ENCODE assay signal across 2 cellular contexts in the genomic region with DNA sequence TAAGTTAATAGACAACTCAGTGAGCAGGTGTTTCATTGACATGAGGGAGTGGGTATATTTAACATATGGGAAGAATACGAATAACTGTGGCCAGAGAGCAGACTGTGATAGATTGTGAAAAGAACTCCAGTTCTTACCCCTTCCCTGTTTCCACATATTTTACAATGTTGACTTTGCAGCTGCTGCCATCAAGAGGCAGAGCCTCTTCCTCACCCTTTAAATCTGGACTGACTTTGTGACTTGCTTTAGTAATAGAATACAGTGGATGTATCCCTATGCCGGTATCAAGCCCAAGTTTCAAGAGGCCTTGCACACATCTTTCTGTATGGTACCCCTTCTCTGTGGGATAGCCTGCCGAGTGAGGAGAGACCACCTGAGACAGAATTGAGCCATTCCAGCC.
TF ChIP-seq lines count a peak whose summit lies in the region.

No MANE protein-coding gene starts in this region.

TF ChIP-seq in GM23338, 12 proteins besides CTCF, POLR2A, EP300 and RAD21 (continues in another document):
- TF ChIP-seq ZNF331 (CRISPR knock-in tag; IDR thresholded peaks at IDR 0.05; ENCODE audit: low read depth) (no peak), NANOG (IDR thresholded peaks at IDR 0.05; ENCODE audit: borderline replicate concordance) (no peak), POLR2AphosphoS5 (IDR thresholded peaks at IDR 0.05; ENCODE audit: low read depth) (no peak), EZH2 (IDR thresholded peaks at IDR 0.05; ENCODE audit: low read depth, unreplicated experiment) (no peak), EZH2phosphoT487 (IDR thresholded peaks at IDR 0.05; ENCODE audit: unreplicated experiment) (no peak), CREB1 (CRISPR knock-in tag; IDR thresholded peaks at IDR 0.05; ENCODE audit: low read depth) (no peak), ZNF114 (CRISPR knock-in tag; IDR thresholded peaks at IDR 0.05) (no peak), STAT1 (IDR thresholded peaks at IDR 0.05; ENCODE audit: unreplicated experiment) (no peak)
- TF ChIP-seq, protein P1, sequence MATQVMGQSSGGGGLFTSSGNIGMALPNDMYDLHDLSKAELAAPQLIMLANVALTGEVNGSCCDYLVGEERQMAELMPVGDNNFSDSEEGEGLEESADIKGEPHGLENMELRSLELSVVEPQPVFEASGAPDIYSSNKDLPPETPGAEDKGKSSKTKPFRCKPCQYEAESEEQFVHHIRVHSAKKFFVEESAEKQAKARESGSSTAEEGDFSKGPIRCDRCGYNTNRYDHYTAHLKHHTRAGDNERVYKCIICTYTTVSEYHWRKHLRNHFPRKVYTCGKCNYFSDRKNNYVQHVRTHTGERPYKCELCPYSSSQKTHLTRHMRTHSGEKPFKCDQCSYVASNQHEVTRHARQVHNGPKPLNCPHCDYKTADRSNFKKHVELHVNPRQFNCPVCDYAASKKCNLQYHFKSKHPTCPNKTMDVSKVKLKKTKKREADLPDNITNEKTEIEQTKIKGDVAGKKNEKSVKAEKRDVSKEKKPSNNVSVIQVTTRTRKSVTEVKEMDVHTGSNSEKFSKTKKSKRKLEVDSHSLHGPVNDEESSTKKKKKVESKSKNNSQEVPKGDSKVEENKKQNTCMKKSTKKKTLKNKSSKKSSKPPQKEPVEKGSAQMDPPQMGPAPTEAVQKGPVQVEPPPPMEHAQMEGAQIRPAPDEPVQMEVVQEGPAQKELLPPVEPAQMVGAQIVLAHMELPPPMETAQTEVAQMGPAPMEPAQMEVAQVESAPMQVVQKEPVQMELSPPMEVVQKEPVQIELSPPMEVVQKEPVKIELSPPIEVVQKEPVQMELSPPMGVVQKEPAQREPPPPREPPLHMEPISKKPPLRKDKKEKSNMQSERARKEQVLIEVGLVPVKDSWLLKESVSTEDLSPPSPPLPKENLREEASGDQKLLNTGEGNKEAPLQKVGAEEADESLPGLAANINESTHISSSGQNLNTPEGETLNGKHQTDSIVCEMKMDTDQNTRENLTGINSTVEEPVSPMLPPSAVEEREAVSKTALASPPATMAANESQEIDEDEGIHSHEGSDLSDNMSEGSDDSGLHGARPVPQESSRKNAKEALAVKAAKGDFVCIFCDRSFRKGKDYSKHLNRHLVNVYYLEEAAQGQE (IDR thresholded peaks at IDR 0.05; ENCODE audit: unreplicated experiment), result no peak
- TF ChIP-seq, protein P2, sequence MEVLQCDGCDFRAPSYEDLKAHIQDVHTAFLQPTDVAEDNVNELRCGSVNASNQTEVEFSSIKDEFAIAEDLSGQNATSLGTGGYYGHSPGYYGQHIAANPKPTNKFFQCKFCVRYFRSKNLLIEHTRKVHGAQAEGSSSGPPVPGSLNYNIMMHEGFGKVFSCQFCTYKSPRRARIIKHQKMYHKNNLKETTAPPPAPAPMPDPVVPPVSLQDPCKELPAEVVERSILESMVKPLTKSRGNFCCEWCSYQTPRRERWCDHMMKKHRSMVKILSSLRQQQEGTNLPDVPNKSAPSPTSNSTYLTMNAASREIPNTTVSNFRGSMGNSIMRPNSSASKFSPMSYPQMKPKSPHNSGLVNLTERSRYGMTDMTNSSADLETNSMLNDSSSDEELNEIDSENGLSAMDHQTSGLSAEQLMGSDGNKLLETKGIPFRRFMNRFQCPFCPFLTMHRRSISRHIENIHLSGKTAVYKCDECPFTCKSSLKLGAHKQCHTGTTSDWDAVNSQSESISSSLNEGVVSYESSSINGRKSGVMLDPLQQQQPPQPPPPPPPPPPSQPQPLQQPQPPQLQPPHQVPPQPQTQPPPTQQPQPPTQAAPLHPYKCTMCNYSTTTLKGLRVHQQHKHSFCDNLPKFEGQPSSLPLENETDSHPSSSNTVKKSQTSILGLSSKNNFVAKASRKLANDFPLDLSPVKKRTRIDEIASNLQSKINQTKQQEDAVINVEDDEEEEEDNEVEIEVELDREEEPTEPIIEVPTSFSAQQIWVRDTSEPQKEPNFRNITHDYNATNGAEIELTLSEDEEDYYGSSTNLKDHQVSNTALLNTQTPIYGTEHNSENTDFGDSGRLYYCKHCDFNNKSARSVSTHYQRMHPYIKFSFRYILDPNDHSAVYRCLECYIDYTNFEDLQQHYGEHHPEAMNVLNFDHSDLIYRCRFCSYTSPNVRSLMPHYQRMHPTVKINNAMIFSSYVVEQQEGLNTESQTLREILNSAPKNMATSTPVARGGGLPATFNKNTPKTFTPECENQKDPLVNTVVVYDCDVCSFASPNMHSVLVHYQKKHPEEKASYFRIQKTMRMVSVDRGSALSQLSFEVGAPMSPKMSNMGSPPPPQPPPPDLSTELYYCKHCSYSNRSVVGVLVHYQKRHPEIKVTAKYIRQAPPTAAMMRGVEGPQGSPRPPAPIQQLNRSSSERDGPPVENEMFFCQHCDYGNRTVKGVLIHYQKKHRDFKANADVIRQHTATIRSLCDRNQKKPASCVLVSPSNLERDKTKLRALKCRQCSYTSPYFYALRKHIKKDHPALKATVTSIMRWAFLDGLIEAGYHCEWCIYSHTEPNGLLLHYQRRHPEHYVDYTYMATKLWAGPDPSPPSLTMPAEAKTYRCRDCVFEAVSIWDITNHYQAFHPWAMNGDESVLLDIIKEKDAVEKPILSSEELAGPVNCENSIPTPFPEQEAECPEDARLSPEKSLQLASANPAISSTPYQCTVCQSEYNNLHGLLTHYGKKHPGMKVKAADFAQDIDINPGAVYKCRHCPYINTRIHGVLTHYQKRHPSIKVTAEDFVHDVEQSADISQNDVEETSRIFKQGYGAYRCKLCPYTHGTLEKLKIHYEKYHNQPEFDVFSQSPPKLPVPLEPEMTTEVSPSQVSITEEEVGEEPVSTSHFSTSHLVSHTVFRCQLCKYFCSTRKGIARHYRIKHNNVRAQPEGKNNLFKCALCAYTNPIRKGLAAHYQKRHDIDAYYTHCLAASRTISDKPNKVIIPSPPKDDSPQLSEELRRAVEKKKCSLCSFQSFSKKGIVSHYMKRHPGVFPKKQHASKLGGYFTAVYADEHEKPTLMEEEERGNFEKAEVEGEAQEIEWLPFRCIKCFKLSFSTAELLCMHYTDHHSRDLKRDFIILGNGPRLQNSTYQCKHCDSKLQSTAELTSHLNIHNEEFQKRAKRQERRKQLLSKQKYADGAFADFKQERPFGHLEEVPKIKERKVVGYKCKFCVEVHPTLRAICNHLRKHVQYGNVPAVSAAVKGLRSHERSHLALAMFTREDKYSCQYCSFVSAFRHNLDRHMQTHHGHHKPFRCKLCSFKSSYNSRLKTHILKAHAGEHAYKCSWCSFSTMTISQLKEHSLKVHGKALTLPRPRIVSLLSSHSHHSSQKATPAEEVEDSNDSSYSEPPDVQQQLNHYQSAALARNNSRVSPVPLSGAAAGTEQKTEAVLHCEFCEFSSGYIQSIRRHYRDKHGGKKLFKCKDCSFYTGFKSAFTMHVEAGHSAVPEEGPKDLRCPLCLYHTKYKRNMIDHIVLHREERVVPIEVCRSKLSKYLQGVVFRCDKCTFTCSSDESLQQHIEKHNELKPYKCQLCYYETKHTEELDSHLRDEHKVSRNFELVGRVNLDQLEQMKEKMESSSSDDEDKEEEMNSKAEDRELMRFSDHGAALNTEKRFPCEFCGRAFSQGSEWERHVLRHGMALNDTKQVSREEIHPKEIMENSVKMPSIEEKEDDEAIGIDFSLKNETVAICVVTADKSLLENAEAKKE (CRISPR knock-in tag; IDR thresholded peaks at IDR 0.05), result no peak

TF ChIP-seq in H1, 55 proteins besides CTCF, POLR2A, EP300 and RAD21:
- no peak for TF ChIP-seq SIN3A (conservative IDR thresholded peaks at IDR 0.05 in 1 of 2, IDR thresholded peaks at IDR 0.05 in 1 of 2; ENCODE audit: low read depth in 1 of 2, low read length in 2 of 2)
- no peak for TF ChIP-seq TBP (IDR thresholded peaks at IDR 0.05; ENCODE audit: low read depth, low read length)
- TF ChIP-seq, protein P3, sequence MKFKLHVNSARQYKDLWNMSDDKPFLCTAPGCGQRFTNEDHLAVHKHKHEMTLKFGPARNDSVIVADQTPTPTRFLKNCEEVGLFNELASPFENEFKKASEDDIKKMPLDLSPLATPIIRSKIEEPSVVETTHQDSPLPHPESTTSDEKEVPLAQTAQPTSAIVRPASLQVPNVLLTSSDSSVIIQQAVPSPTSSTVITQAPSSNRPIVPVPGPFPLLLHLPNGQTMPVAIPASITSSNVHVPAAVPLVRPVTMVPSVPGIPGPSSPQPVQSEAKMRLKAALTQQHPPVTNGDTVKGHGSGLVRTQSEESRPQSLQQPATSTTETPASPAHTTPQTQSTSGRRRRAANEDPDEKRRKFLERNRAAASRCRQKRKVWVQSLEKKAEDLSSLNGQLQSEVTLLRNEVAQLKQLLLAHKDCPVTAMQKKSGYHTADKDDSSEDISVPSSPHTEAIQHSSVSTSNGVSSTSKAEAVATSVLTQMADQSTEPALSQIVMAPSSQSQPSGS (IDR thresholded peaks at IDR 0.05; ENCODE audit: low read length), result no peak
- TF ChIP-seq NRF1 (IDR thresholded peaks at IDR 0.05; ENCODE audit: low read depth, low read length), result no peak
- TF ChIP-seq TAF1 (IDR thresholded peaks at IDR 0.05; ENCODE audit: low read depth, low read length), result no peak
- no peak for TF ChIP-seq SUZ12 (IDR thresholded peaks at IDR 0.05; ENCODE audit: low read length)
- no peak for TF ChIP-seq KDM4A (IDR thresholded peaks at IDR 0.05; ENCODE audit: low read depth, low read length, severe bottlenecking)
- no peak for TF ChIP-seq HDAC6 (IDR thresholded peaks at IDR 0.05; ENCODE audit: low read depth, low read length)
